In the genomic region with DNA sequence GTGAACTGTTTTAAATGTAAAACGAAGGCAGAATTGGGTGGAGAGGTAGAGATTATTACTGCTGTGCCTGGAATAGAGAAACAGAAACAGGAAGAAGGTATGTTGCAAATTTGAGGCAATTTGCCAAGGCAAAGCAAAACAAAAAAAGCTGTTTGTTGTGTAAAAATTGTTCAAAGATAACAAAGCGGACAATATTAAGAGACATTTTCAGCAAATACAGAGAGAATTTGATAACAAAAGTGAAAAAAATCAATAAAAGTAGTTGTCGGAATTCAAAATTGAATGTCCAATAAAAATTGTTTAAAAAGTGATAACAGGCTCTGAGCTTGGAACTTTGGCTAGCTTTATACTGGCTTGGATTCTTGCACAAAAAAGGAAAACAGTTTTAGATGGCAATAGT, we compare ENCODE assay signal across 2 cellular contexts.
TF ChIP-seq lines count a peak whose summit lies in the region.

No MANE protein-coding gene starts in this region.

TF ChIP-seq in GM23338, 12 proteins besides CTCF, POLR2A, EP300 and RAD21 (continued from another document and continues in another):
- TF ChIP-seq, protein P1, sequence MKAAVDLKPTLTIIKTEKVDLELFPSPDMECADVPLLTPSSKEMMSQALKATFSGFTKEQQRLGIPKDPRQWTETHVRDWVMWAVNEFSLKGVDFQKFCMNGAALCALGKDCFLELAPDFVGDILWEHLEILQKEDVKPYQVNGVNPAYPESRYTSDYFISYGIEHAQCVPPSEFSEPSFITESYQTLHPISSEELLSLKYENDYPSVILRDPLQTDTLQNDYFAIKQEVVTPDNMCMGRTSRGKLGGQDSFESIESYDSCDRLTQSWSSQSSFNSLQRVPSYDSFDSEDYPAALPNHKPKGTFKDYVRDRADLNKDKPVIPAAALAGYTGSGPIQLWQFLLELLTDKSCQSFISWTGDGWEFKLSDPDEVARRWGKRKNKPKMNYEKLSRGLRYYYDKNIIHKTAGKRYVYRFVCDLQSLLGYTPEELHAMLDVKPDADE (IDR thresholded peaks at IDR 0.05): no peak
- TF ChIP-seq STAT1 (IDR thresholded peaks at IDR 0.05; ENCODE audit: unreplicated experiment) (no peak), CREB1 (CRISPR knock-in tag; IDR thresholded peaks at IDR 0.05; ENCODE audit: low read depth) (no peak), ZNF114 (CRISPR knock-in tag; IDR thresholded peaks at IDR 0.05) (no peak), NANOG (IDR thresholded peaks at IDR 0.05; ENCODE audit: borderline replicate concordance) (no peak), EZH2 (IDR thresholded peaks at IDR 0.05; ENCODE audit: low read depth, unreplicated experiment) (no peak), JUNB (IDR thresholded peaks at IDR 0.05; ENCODE audit: unreplicated experiment) (no peak), ZNF331 (CRISPR knock-in tag; IDR thresholded peaks at IDR 0.05; ENCODE audit: low read depth) (no peak)
- TF ChIP-seq, protein P2, sequence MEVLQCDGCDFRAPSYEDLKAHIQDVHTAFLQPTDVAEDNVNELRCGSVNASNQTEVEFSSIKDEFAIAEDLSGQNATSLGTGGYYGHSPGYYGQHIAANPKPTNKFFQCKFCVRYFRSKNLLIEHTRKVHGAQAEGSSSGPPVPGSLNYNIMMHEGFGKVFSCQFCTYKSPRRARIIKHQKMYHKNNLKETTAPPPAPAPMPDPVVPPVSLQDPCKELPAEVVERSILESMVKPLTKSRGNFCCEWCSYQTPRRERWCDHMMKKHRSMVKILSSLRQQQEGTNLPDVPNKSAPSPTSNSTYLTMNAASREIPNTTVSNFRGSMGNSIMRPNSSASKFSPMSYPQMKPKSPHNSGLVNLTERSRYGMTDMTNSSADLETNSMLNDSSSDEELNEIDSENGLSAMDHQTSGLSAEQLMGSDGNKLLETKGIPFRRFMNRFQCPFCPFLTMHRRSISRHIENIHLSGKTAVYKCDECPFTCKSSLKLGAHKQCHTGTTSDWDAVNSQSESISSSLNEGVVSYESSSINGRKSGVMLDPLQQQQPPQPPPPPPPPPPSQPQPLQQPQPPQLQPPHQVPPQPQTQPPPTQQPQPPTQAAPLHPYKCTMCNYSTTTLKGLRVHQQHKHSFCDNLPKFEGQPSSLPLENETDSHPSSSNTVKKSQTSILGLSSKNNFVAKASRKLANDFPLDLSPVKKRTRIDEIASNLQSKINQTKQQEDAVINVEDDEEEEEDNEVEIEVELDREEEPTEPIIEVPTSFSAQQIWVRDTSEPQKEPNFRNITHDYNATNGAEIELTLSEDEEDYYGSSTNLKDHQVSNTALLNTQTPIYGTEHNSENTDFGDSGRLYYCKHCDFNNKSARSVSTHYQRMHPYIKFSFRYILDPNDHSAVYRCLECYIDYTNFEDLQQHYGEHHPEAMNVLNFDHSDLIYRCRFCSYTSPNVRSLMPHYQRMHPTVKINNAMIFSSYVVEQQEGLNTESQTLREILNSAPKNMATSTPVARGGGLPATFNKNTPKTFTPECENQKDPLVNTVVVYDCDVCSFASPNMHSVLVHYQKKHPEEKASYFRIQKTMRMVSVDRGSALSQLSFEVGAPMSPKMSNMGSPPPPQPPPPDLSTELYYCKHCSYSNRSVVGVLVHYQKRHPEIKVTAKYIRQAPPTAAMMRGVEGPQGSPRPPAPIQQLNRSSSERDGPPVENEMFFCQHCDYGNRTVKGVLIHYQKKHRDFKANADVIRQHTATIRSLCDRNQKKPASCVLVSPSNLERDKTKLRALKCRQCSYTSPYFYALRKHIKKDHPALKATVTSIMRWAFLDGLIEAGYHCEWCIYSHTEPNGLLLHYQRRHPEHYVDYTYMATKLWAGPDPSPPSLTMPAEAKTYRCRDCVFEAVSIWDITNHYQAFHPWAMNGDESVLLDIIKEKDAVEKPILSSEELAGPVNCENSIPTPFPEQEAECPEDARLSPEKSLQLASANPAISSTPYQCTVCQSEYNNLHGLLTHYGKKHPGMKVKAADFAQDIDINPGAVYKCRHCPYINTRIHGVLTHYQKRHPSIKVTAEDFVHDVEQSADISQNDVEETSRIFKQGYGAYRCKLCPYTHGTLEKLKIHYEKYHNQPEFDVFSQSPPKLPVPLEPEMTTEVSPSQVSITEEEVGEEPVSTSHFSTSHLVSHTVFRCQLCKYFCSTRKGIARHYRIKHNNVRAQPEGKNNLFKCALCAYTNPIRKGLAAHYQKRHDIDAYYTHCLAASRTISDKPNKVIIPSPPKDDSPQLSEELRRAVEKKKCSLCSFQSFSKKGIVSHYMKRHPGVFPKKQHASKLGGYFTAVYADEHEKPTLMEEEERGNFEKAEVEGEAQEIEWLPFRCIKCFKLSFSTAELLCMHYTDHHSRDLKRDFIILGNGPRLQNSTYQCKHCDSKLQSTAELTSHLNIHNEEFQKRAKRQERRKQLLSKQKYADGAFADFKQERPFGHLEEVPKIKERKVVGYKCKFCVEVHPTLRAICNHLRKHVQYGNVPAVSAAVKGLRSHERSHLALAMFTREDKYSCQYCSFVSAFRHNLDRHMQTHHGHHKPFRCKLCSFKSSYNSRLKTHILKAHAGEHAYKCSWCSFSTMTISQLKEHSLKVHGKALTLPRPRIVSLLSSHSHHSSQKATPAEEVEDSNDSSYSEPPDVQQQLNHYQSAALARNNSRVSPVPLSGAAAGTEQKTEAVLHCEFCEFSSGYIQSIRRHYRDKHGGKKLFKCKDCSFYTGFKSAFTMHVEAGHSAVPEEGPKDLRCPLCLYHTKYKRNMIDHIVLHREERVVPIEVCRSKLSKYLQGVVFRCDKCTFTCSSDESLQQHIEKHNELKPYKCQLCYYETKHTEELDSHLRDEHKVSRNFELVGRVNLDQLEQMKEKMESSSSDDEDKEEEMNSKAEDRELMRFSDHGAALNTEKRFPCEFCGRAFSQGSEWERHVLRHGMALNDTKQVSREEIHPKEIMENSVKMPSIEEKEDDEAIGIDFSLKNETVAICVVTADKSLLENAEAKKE (CRISPR knock-in tag; IDR thresholded peaks at IDR 0.05): no peak
- TF ChIP-seq, protein P3, sequence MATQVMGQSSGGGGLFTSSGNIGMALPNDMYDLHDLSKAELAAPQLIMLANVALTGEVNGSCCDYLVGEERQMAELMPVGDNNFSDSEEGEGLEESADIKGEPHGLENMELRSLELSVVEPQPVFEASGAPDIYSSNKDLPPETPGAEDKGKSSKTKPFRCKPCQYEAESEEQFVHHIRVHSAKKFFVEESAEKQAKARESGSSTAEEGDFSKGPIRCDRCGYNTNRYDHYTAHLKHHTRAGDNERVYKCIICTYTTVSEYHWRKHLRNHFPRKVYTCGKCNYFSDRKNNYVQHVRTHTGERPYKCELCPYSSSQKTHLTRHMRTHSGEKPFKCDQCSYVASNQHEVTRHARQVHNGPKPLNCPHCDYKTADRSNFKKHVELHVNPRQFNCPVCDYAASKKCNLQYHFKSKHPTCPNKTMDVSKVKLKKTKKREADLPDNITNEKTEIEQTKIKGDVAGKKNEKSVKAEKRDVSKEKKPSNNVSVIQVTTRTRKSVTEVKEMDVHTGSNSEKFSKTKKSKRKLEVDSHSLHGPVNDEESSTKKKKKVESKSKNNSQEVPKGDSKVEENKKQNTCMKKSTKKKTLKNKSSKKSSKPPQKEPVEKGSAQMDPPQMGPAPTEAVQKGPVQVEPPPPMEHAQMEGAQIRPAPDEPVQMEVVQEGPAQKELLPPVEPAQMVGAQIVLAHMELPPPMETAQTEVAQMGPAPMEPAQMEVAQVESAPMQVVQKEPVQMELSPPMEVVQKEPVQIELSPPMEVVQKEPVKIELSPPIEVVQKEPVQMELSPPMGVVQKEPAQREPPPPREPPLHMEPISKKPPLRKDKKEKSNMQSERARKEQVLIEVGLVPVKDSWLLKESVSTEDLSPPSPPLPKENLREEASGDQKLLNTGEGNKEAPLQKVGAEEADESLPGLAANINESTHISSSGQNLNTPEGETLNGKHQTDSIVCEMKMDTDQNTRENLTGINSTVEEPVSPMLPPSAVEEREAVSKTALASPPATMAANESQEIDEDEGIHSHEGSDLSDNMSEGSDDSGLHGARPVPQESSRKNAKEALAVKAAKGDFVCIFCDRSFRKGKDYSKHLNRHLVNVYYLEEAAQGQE (IDR thresholded peaks at IDR 0.05; ENCODE audit: unreplicated experiment): no peak

TF ChIP-seq in endothelial cell of umbilical vein, 7 proteins besides CTCF, POLR2A, EP300 and RAD21 (continued from another document):
- TF ChIP-seq, protein P4, sequence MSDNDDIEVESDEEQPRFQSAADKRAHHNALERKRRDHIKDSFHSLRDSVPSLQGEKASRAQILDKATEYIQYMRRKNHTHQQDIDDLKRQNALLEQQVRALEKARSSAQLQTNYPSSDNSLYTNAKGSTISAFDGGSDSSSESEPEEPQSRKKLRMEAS (IDR thresholded peaks at IDR 0.05; ENCODE audit: insufficient read depth, insufficient read length): no peak
